In the genomic region with DNA sequence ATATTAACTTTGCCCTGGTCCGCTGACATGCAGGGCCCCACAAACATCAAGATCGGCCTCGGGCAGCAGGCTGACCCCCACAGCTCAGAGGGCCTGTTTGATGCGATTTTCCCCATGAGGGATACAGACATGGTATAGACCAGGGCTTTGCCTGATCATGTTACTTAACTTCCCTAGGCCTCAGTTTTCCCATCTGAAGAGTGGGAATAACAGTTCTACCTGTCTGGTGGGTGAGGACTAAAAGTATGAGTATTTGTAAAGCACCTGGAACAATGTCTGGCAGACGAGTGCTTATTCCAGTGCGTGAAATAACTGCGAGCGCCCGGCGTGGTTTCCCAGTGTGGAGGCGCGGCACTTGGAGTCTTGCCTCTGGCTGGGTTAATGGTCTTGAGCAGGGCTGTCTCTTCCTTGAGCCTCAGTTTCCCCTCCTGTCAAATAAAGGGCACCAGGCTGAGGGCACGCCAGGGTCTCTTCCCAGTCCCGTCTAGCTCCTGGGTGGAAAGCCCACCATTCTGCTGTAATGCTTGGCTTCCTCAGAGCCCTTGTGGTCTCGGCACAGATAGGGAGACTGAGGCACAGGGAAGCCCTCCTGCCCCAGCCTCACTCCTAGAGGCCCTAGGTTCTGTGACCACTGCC, we compare ENCODE assay signal across 17 cellular contexts. TPM values are rescaled to one million over a fixed set of nuclear protein-coding genes. Genes with fewer than 3 reads are reported as not detected.
DNase-seq lines count a peak whose midpoint lies in the region; ATAC-seq lines count a peak whose summit lies in the region.
"Had no signal": no experiment of that assay in that cellular context is flagged by ENCODE, and none has a peak within 500 bp of the region (broad histone marks: within the 10 kb centered on the region; RNA-seq: fewer than 3 reads in every experiment).

No MANE protein-coding gene starts in this region.

- H3K9ac ChIP-seq in NT2/D1 (ENCODE audit: insufficient read length, low read depth) (peak overlapping the region; percentile 44), neuronal stem cell (ENCODE audit: low read depth, low read length, poor library complexity) (no peak overlapping the region)
- H3K9ac ChIP-seq: BLaER1 treated with 17β-estradiol and CSF1 and Interleukin-3, amounts not matched to agents 10 nM and 100 nM had no signal

- no peaks in the 10 kb centered on the region for H3K27me3 ChIP-seq in NT2/D1 (ENCODE audit: insufficient read depth, insufficient read length)
- peaks cover 0 to 24% (median 0%) of the 10 kb centered on the region in 3 experiments for H3K27me3 ChIP-seq in neuronal stem cell (ENCODE audit: control insufficient read depth in 3 of 3, insufficient read depth in 3 of 3, low read depth in 1 of 3, low read length in 3 of 3)
- H3K27me3 ChIP-seq: BLaER1 treated with 17β-estradiol and CSF1 and Interleukin-3, amounts not matched to agents 10 nM and 100 nM had no signal

- no peak overlapping the region for H4K8ac ChIP-seq in neuronal stem cell (ENCODE audit: low read depth, low read length)

- H4K91ac ChIP-seq in neuronal stem cell (ENCODE audit: low read depth, low read length, poor library complexity) = no peak overlapping the region

- H2BK15ac ChIP-seq in neuronal stem cell (ENCODE audit: low read length) = no peak overlapping the region

- ATAC-seq in left lobe of liver = no peak
- ATAC-seq: A549; CD8-positive, alpha-beta T cell had no signal

- H3K27ac ChIP-seq in neuronal stem cell (replicated peaks; ENCODE audit: low read length) = no peak overlapping the region
- H3K27ac ChIP-seq: 22Rv1; A549; BLaER1 treated with 17β-estradiol and CSF1 and Interleukin-3, amounts not matched to agents 10 nM and 100 nM; C4-2B had no signal

- H3K9me3 ChIP-seq in NT2/D1 (ENCODE audit: insufficient read depth, low read length) (peaks cover 17% of the 10 kb centered on the region; the same call in 1 of the 2 replicates), neuronal stem cell (replicated peaks in 1 of 2; ENCODE audit: control insufficient read depth in 2 of 2, insufficient read depth in 1 of 2, low read depth in 1 of 2, low read length in 2 of 2) (peaks cover 6 to 9% of the 10 kb centered on the region in 2 donors)

- H3K4me2 ChIP-seq in neuronal stem cell (ENCODE audit: insufficient read depth, low read length, poor library complexity, severe bottlenecking) = no peak overlapping the region
- H3K4me2 ChIP-seq: A549; BLaER1 treated with 17β-estradiol and CSF1 and Interleukin-3, amounts not matched to agents 10 nM and 100 nM had no signal

- peaks cover 7% of the 10 kb centered on the region for H3K4me1 ChIP-seq in NT2/D1 (ENCODE audit: insufficient read depth, insufficient read length)
- peaks cover 0 to 8% of the 10 kb centered on the region in 2 donors for H3K4me1 ChIP-seq in neuronal stem cell (ENCODE audit: control insufficient read depth in 2 of 2, insufficient read depth in 1 of 2, low read depth in 1 of 2, low read length in 2 of 2)
- H3K4me1 ChIP-seq: A549, Caco-2 had no signal

- no peak overlapping the region for H2AFZ ChIP-seq in neuronal stem cell (ENCODE audit: low read length)

- WGBS in neuronal stem cell (ENCODE audit: extremely low coverage in 2 of 2, insufficient read length in 2 of 2, insufficient replicate concordance in 1 of 2), 2 donors = no CpG with 5 or more reads among the region's 15 CpGs

- no peak overlapping the region for H3K4me3 ChIP-seq in NT2/D1 (ENCODE audit: insufficient read length, low read depth)
- H3K4me3 ChIP-seq in neuronal stem cell (ENCODE audit: low read length in 2 of 2) = no peak overlapping the region
- H3K4me3 ChIP-seq: A549; BLaER1 treated with 17β-estradiol and CSF1 and Interleukin-3, amounts not matched to agents 10 nM and 100 nM had no signal

- peak overlapping the region; percentile 49 for H2AK5ac ChIP-seq in neuronal stem cell (ENCODE audit: low read depth, low read length)

- no peak overlapping the region for H2BK5ac ChIP-seq in neuronal stem cell (ENCODE audit: low read length)

- no peak for DNase-seq in NT2/D1 (ENCODE audit: low read depth, low spot score)
- DNase-seq in left lobe of liver (ENCODE audit: low spot score) = peak; percentile 47
- DNase-seq in neuronal stem cell (ENCODE audit: low spot score) = no peak
- DNase-seq in activated effector memory CD4-positive, alpha-beta T cell treated with anti-CD3 and anti-CD28 coated beads, Interleukin-2, amount 50 U/mL, for 16 hours = no peak
- DNase-seq in RPMI8226 = no peak
- DNase-seq in putamen (ENCODE audit: low spot score) = no peak
- DNase-seq: AML-193; Caco-2; Calu3; CD4-positive, alpha-beta T cell; CD8-positive, alpha-beta T cell; GF-D8 had no signal

- H2BK12ac ChIP-seq in neuronal stem cell (ENCODE audit: low read length) = no peak overlapping the region

- no peak overlapping the region for H3K23ac ChIP-seq in neuronal stem cell (ENCODE audit: low read depth, low read length, poor library complexity)

- peaks cover 14% of the 10 kb centered on the region for H3K36me3 ChIP-seq in NT2/D1 (ENCODE audit: insufficient read depth, insufficient read length, low read length)
- peaks cover 0 to 1% of the 10 kb centered on the region in 2 donors for H3K36me3 ChIP-seq in neuronal stem cell (replicated peaks in 1 of 2; ENCODE audit: control insufficient read depth in 2 of 2, insufficient read depth in 2 of 2, low read length in 2 of 2)

- no peaks in the 10 kb centered on the region for H3K79me1 ChIP-seq in neuronal stem cell (ENCODE audit: low read depth, low read length)

- H3K14ac ChIP-seq in neuronal stem cell (ENCODE audit: low read length) = no peak overlapping the region

- no peak overlapping the region for H3K4ac ChIP-seq in neuronal stem cell (ENCODE audit: low read length)

- H3K18ac ChIP-seq in neuronal stem cell (ENCODE audit: low read length) = peak overlapping the region; percentile 38

- peak overlapping the region; percentile 49 for H2BK120ac ChIP-seq in neuronal stem cell (ENCODE audit: low read depth, low read length)

RNA-seq across cellular contexts. Expression of gene ASS1, which starts 47.2 kb away (rescaled TPM):
- 1,233 TPM for total RNA-seq in left lobe of liver
- polyA plus RNA-seq in neuronal stem cell (2013, experiment 1 of 2) = 19.7 TPM
- 19.8 TPM for polyA plus RNA-seq in neuronal stem cell (2013, experiment 2 of 2)
- total RNA-seq: A172; CD4-positive, alpha-beta T cell; CD8-positive, alpha-beta T cell had no signal
